Comparison of ENCODE assay signal across 38 cellular contexts in the genomic region with DNA sequence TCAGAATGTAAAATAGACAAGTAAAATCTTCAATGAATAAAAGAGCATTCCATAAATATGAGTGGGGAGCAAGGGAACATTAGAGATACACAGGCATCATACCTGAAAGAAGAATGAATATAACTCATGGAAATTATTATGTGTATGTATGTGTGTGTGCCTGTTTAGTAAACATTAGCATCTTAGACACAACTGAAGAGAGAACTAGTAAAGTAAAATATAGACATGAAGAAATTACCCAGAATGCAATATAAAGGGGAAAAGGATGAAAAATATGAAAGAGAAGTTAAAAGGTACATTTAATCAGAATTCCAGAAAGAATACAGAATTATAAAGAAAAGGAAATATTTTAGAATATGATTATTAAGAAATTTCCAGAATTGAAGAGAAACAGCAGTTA.
"Had no signal": no experiment of that assay in that cellular context is flagged by ENCODE, and none has a peak within 500 bp of the region (broad histone marks: within the 10 kb centered on the region; RNA-seq: fewer than 3 reads in every experiment).

No MANE protein-coding gene starts in this region.

- H3K27me3 ChIP-seq: adrenal gland, ascending aorta, body of pancreas, brain microvascular endothelial cell, breast epithelium, cardiac muscle cell had no signal

- DNase-seq: activated effector memory CD4-positive, alpha-beta T cell treated with anti-CD3 and anti-CD28 coated beads, Interleukin-2, amount 50 U/mL, for 16 hours; activated effector memory CD4-positive, alpha-beta T cell treated with Interleukin-2 at 50 U/mL for 16 hours; activated gamma-delta T cell; activated gamma-delta T cell treated with Interleukin-2 at 50 U/mL for 16 hours; activated naive CD4-positive, alpha-beta T cell; activated naive CD4-positive, alpha-beta T cell treated with anti-CD3 and anti-CD28 coated beads for 36 hours; activated naive CD4-positive, alpha-beta T cell treated with anti-CD3 and anti-CD28 coated beads, Interleukin-2, amount 10 ng/mL, durations not matched to agents 7 days and 5 days; activated naive CD4-positive, alpha-beta T cell treated with Interleukin-2 at 50 U/mL for 16 hours; activated naive CD8-positive, alpha-beta T cell treated with anti-CD3 and anti-CD28 coated beads for 36 hours; activated naive CD8-positive, alpha-beta T cell treated with anti-CD3 and anti-CD28 coated beads, Interleukin-2, amount 10 ng/mL, durations not matched to agents 7 days and 5 days; activated naive CD8-positive, alpha-beta T cell treated with anti-CD3 and anti-CD28 coated beads, Interleukin-2, amount 50 U/mL, for 24 hours; activated T-cell treated with anti-CD3 and anti-CD28 coated beads, Interleukin-2, amount 50 U/mL, for 1 hour; activated T-cell treated with anti-CD3 and anti-CD28 coated beads, Interleukin-2, amount 50 U/mL, for 24 hours; activated T-cell treated with anti-CD3 and anti-CD28 coated beads, Interleukin-2, amount 50 U/mL, for 4 hours; activated T-cell treated with anti-CD3 and anti-CD28 coated beads, Interleukin-2, amount 50 U/mL, for 48 hours; activated T-cell treated with anti-CD3 and anti-CD28 coated beads, Interleukin-2, amount 50 U/mL, for 72 hours; adrenal gland; amniotic stem cell; amygdala; anterior cingulate cortex; aorta; body of pancreas; brain microvascular endothelial cell; caudate nucleus; central memory CD4-positive, alpha-beta T cell; cerebellar nuclear complex had no signal

- H3K36me3 ChIP-seq: adrenal gland, ascending aorta, brain microvascular endothelial cell, breast epithelium, cardiac muscle cell had no signal

- FAIRE-seq: astrocyte, bronchial epithelial cell had no signal

- H3K27me3 Mint-ChIP-seq: activated naive CD4-positive, alpha-beta T cell treated with anti-CD3 and anti-CD28 coated beads, Interleukin-2, amount 10 ng/mL, durations not matched to agents 7 days and 5 days; activated naive CD8-positive, alpha-beta T cell; activated naive CD8-positive, alpha-beta T cell treated with anti-CD3 and anti-CD28 coated beads for 36 hours; activated naive CD8-positive, alpha-beta T cell treated with anti-CD3 and anti-CD28 coated beads, Interleukin-2, amount 10 ng/mL, durations not matched to agents 7 days and 5 days; activated naive CD8-positive, alpha-beta T cell treated with anti-CD3 and anti-CD28 coated beads, Interleukin-2, amount 50 U/mL, for 24 hours; activated T-cell treated with anti-CD3 and anti-CD28 coated beads, Interleukin-2, amount 50 U/mL, for 24 hours; activated T-helper 17 cell treated with anti-CD3 and anti-CD28 coated beads, Interleukin-2, amount 50 U/mL, for 72 hours; brain; central memory CD8-positive, alpha-beta T cell had no signal

- ATAC-seq: activated naive CD4-positive, alpha-beta T cell treated with anti-CD3 and anti-CD28 coated beads, Interleukin-2, amount 50 U/mL, for 72 hours; activated naive CD8-positive, alpha-beta T cell treated with anti-CD3 and anti-CD28 coated beads, Interleukin-2, amount 50 U/mL, for 24 hours; activated T-cell treated with anti-CD3 and anti-CD28 coated beads, Interleukin-2, amount 50 U/mL, for 4 hours; activated T-cell treated with anti-CD3 and anti-CD28 coated beads, Interleukin-2, amount 50 U/mL, for 72 hours; activated T-helper 17 cell treated with anti-CD3 and anti-CD28 coated beads, Interleukin-2, amount 50 U/mL, for 72 hours; body of pancreas had no signal

- H3K36me3 Mint-ChIP-seq: activated naive CD4-positive, alpha-beta T cell treated with anti-CD3 and anti-CD28 coated beads, Interleukin-2, amount 10 ng/mL, durations not matched to agents 7 days and 5 days; brain had no signal

- H3K4me3 Mint-ChIP-seq: activated naive CD4-positive, alpha-beta T cell treated with anti-CD3 and anti-CD28 coated beads for 36 hours; activated naive CD4-positive, alpha-beta T cell treated with anti-CD3 and anti-CD28 coated beads, Interleukin-2, amount 10 ng/mL, durations not matched to agents 7 days and 5 days; activated naive CD8-positive, alpha-beta T cell; activated naive CD8-positive, alpha-beta T cell treated with anti-CD3 and anti-CD28 coated beads for 36 hours; activated naive CD8-positive, alpha-beta T cell treated with anti-CD3 and anti-CD28 coated beads, Interleukin-2, amount 10 ng/mL, durations not matched to agents 7 days and 5 days; activated naive CD8-positive, alpha-beta T cell treated with anti-CD3 and anti-CD28 coated beads, Interleukin-2, amount 50 U/mL, for 24 hours; activated T-cell treated with anti-CD3 and anti-CD28 coated beads, Interleukin-2, amount 50 U/mL, for 24 hours; activated T-cell treated with anti-CD3 and anti-CD28 coated beads, Interleukin-2, amount 50 U/mL, for 4 hours; activated T-cell treated with anti-CD3 and anti-CD28 coated beads, Interleukin-2, amount 50 U/mL, for 72 hours; activated T-helper 1 cell treated with anti-CD3 and anti-CD28 coated beads, Interleukin-12 subunit alpha, Interleukin-12 subunit beta, Interleukin-2, Interleukin-4 antibody, amounts not matched to agents 30 ng/mL and 10 ng/mL and 1 ng/mL, durations not matched to agents 14 hours and 24 hours and 36 hours; activated T-helper 17 cell treated with anti-CD3 and anti-CD28 coated beads, Interleukin-2, amount 50 U/mL, for 72 hours; brain; central memory CD8-positive, alpha-beta T cell had no signal

- H3K9me3 Mint-ChIP-seq: central memory CD8-positive, alpha-beta T cell had no signal

- H3K4me1 Mint-ChIP-seq: activated naive CD4-positive, alpha-beta T cell treated with anti-CD3 and anti-CD28 coated beads, Interleukin-2, amount 10 ng/mL, durations not matched to agents 7 days and 5 days; activated naive CD8-positive, alpha-beta T cell treated with anti-CD3 and anti-CD28 coated beads for 36 hours; activated naive CD8-positive, alpha-beta T cell treated with anti-CD3 and anti-CD28 coated beads, Interleukin-2, amount 10 ng/mL, durations not matched to agents 7 days and 5 days; activated naive CD8-positive, alpha-beta T cell treated with anti-CD3 and anti-CD28 coated beads, Interleukin-2, amount 50 U/mL, for 24 hours; activated T-helper 17 cell treated with anti-CD3 and anti-CD28 coated beads, Interleukin-2, amount 50 U/mL, for 72 hours; brain; central memory CD8-positive, alpha-beta T cell had no signal

- H3K9me3 ChIP-seq: adrenal gland, ascending aorta, body of pancreas, breast epithelium had no signal

- H3K4me3 ChIP-seq: adrenal gland, ascending aorta, body of pancreas, breast epithelium, cardiac muscle cell had no signal

- H3K27ac ChIP-seq: adrenal gland, ascending aorta, body of pancreas, brain microvascular endothelial cell, breast epithelium, cardiac muscle cell had no signal

- H3K4me1 ChIP-seq: adrenal gland, ascending aorta, body of pancreas, breast epithelium had no signal

- H3K27ac Mint-ChIP-seq: activated naive CD4-positive, alpha-beta T cell treated with anti-CD3 and anti-CD28 coated beads for 36 hours; activated naive CD4-positive, alpha-beta T cell treated with anti-CD3 and anti-CD28 coated beads, Interleukin-2, amount 10 ng/mL, durations not matched to agents 7 days and 5 days; activated naive CD4-positive, alpha-beta T cell treated with anti-CD3 and anti-CD28 coated beads, Interleukin-2, amount 50 U/mL, for 72 hours; activated naive CD8-positive, alpha-beta T cell; activated naive CD8-positive, alpha-beta T cell treated with anti-CD3 and anti-CD28 coated beads for 36 hours; activated naive CD8-positive, alpha-beta T cell treated with anti-CD3 and anti-CD28 coated beads, Interleukin-2, amount 10 ng/mL, durations not matched to agents 7 days and 5 days; activated naive CD8-positive, alpha-beta T cell treated with anti-CD3 and anti-CD28 coated beads, Interleukin-2, amount 50 U/mL, for 24 hours; activated T-cell treated with anti-CD3 and anti-CD28 coated beads, Interleukin-2, amount 50 U/mL, for 24 hours; activated T-cell treated with anti-CD3 and anti-CD28 coated beads, Interleukin-2, amount 50 U/mL, for 72 hours; activated T-helper 1 cell treated with anti-CD3 and anti-CD28 coated beads, Interleukin-12 subunit alpha, Interleukin-12 subunit beta, Interleukin-2, Interleukin-4 antibody, amounts not matched to agents 30 ng/mL and 10 ng/mL and 1 ng/mL, durations not matched to agents 14 hours and 24 hours and 36 hours; activated T-helper 17 cell treated with anti-CD3 and anti-CD28 coated beads, Interleukin-2, amount 50 U/mL, for 72 hours; activated T-helper 2 cell treated with anti-CD3 and anti-CD28 coated beads, Interferon-gamma antibody, Interleukin-2, Interleukin-4, amounts not matched to agents 10 μg/mL and 5 μg/mL and 100 μg/mL, durations not matched to agents 14 hours and 24 hours and 36 hours; brain had no signal
